In the genomic region with DNA sequence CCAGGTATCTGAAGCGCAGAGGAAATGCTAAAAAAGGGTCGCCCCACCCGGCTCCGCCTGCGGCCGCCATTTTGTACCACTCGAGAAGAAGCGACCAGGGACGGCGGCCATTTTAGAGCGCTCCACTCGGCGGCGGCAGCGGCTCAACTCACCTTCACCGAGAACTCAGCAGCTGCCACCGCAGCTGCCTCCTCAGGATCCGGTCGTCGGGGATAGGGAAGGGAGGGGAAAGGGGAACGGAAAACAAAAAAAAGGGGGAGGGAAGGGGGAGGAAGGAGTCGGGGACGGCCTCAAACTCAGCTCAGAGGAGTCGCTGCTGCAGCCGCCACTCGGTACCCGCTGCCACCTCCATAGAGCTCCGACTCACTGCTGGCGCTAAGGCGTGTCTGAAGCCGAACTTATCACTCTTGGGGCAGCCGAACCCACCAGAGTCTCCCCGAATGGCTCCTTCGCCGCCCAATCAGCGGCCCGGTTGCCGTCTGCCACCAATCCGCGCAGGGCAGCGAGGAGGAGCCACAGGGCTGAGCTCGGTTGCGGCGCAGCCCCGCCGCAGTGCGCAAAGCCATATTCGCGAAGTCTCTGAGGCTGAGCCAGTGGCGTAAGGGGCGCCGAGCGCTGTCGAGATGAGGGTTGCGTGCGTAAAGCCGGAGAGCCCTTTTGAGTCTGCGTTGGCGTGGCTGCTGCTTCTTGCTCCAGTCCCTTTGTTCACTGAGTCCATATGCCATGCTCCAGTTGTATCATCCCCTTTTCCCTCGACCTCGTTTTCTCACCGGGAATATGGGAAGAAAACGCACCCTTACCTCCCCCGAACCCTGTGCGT, we compare ENCODE assay signal across 8 cellular contexts. TPM values are rescaled to one million over a fixed set of nuclear protein-coding genes. Genes with fewer than 3 reads are reported as not detected.
DNase-seq lines count a peak whose midpoint lies in the region; ATAC-seq and TF ChIP-seq lines count a peak whose summit lies in the region.

A gene (minus strand): TSS at position 374 of the 820 bp plus-strand sequence.

- intact Hi-C loops in ascending aorta (cut with DNase I): loop anchor here (1.0 to 10.0 kb wide), 6 partner anchors 50 to 1234 kb away; a partner anchor contains a TSS
- intact Hi-C loops in right cardiac atrium (cut with DNase I): loop anchor here in 2 of 4 donors (5.0 to 10.0 kb wide), 4 partner anchors 49 to 126 kb away; a partner anchor contains a TSS
- intact Hi-C loops in vagina (cut with DNase I): loop anchor here (1.0 to 5.0 kb wide), 3 partner anchors 49 to 123 kb away; a partner anchor contains a TSS

- H3K27ac ChIP-seq in ascending aorta: peak within 1 kb of the TSS; percentile 97 to 99
- H3K27ac ChIP-seq in right cardiac atrium (ENCODE audit: low read length): peak within 1 kb of the TSS; percentile 95
- peak within 1 kb of the TSS; percentile 99 for H3K27ac ChIP-seq in vagina

- H3K9me3 ChIP-seq in ascending aorta: no peaks in the 10 kb centered on the region
- H3K9me3 ChIP-seq in right cardiac atrium (ENCODE audit: control insufficient read depth, low read length): no peaks in the 10 kb centered on the region
- no peaks in the 10 kb centered on the region for H3K9me3 ChIP-seq in vagina

- H3K27me3 ChIP-seq in ascending aorta: no peaks in the 10 kb centered on the region
- no peaks in the 10 kb centered on the region for H3K27me3 ChIP-seq in right cardiac atrium (ENCODE audit: control insufficient read depth, insufficient read depth)
- no peaks in the 10 kb centered on the region for H3K27me3 ChIP-seq in vagina

- under 1% methylated on average over 65 of the region's 65 CpGs for WGBS in right cardiac atrium

- no peaks in the 10 kb centered on the region for H3K27me3 Mint-ChIP-seq in T-helper 2 cell treated with Interferon-gamma antibody and Interleukin-4, amounts not matched to agents 5 μg/mL and 100 μg/mL, for 36 hours (ENCODE audit: low read depth)

- no peaks in the 10 kb centered on the region for H3K9me3 Mint-ChIP-seq in T-helper 2 cell treated with Interferon-gamma antibody and Interleukin-4, amounts not matched to agents 5 μg/mL and 100 μg/mL, for 36 hours

- H3K4me3 ChIP-seq in ascending aorta (peak within 1 kb of the TSS; percentile 83 to 99), right cardiac atrium (ENCODE audit: low read length) (peak within 1 kb of the TSS; percentile 66), vagina (peak within 1 kb of the TSS; percentile 50 to 93)

- H3K36me3 ChIP-seq in ascending aorta (peaks cover 30 to 31% of the 10 kb centered on the region in 2 donors), vagina (peaks cover 0 to 33% of the 10 kb centered on the region in 2 donors)

- H3K4me1 ChIP-seq in ascending aorta (peaks cover 0 to 39% of the 10 kb centered on the region in 2 donors), right cardiac atrium (ENCODE audit: control insufficient read depth, insufficient read depth, low read length) (no peaks in the 10 kb centered on the region), vagina (peaks cover 39% of the 10 kb centered on the region)

- H3K4me3 Mint-ChIP-seq in T-helper 2 cell treated with Interferon-gamma antibody and Interleukin-4, amounts not matched to agents 5 μg/mL and 100 μg/mL, for 36 hours: peak within 1 kb of the TSS; percentile 95

- DNase-seq in NCI-H1930 (lab: John Stamatoyannopoulos, UW) (peak; percentile 97 to 98), ascending aorta (ENCODE audit: low spot score in 2 of 2) (peak; percentile 97 to 99), right cardiac atrium (peak; percentile 99), putamen (ENCODE audit: low spot score) (peak; percentile 100), vagina (ENCODE audit: extremely low spot score in 2 of 2) (peak; percentile 99)
- DNase-seq in T-helper 2 cell treated with Interferon-gamma antibody and Interleukin-4, amounts not matched to agents 5 μg/mL and 100 μg/mL, for 36 hours (ENCODE audit: low spot score): peak; percentile 99

- H3K4me1 Mint-ChIP-seq in T-helper 2 cell treated with Interferon-gamma antibody and Interleukin-4, amounts not matched to agents 5 μg/mL and 100 μg/mL, for 36 hours (ENCODE audit: low read depth): peaks cover 37% of the 10 kb centered on the region

- H3K27ac Mint-ChIP-seq in T-helper 2 cell treated with Interferon-gamma antibody and Interleukin-4, amounts not matched to agents 5 μg/mL and 100 μg/mL, for 36 hours: peak within 1 kb of the TSS; percentile 97

- TF ChIP-seq CTCF in ascending aorta (IDR thresholded peaks at IDR 0.05) (peak in 1 of 3 experiments; percentile 15), vagina (IDR thresholded peaks at IDR 0.05) (no peak)

- H3K36me3 Mint-ChIP-seq in T-helper 2 cell treated with Interferon-gamma antibody and Interleukin-4, amounts not matched to agents 5 μg/mL and 100 μg/mL, for 36 hours (ENCODE audit: low read depth): peaks cover 46% of the 10 kb centered on the region

- peak; percentile 79 to 98 for TF ChIP-seq POLR2A in vagina (IDR thresholded peaks at IDR 0.05)

- ATAC-seq in GM18502 (IDR thresholded peaks at IDR 0.05; ENCODE audit: poor library complexity, unreplicated experiment): peak; percentile 94
- peak; percentile 95 for ATAC-seq in HG02970 (IDR thresholded peaks at IDR 0.05; ENCODE audit: low FRiP score, unreplicated experiment)
- peak; percentile 97 to 99 for ATAC-seq in right cardiac atrium

RNA-seq across cellular contexts. Expression of the gene that starts here (rescaled TPM):
- total RNA-seq in ascending aorta (311 TPM), right cardiac atrium (100 to 1,000 TPM; 657 to 718 (median 693) TPM), vagina (368 TPM)
- 266 TPM for polyA plus RNA-seq in right cardiac atrium

Comparison
In these comparisons a context has a peak if more than half of its experiments do, and no peak if none do; other contexts are left out.
1. Peak in every context shown above with its lines: DNase-seq, ATAC-seq, H3K4me3 ChIP-seq and H3K27ac ChIP-seq.